ENCODE assay signal across 10 cellular contexts in the genomic region with DNA sequence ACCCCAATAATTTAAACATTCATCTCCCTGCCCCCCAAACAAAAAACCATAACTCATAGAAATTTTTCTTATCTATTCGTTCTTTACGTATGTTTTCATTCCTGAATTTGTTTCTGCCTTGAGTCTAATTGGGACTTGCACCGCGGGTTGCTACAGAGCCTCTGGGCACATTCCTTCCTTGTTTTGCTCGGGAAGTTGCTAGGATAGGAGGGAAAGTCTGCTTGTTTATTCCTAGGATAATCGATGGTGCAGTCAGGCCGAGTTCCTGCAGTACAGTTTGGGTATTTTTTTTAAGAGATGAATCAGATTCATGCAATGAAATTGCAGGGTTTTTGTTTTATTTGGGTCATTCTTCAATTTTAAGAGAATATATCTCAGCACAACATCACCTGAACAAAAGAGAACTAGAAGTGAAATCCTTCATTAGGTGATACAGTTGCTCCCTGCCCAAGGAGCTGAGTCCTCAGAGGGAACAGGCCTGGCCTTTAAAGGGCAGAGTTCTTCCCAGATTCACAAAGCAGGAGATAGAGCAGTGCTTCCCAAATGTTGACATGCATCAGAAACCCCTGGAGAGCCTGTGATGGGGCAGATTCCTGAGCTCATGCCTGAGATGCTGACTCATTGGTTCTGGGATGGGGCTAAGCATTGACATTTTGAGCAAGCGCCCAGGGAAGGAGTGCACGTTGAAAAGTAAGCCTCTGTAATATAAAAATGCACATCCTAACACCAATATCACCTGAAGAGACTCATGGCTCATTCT.
DNase-seq lines count a peak whose midpoint lies in the region; ATAC-seq, FAIRE-seq and TF ChIP-seq lines count a peak whose summit lies in the region.
"Had no signal": no experiment of that assay in that cellular context is flagged by ENCODE, and none has a peak within 500 bp of the region (broad histone marks: within the 10 kb centered on the region; RNA-seq: fewer than 3 reads in every experiment).

No MANE protein-coding gene starts in this region.

- FAIRE-seq in urothelium cell line (lab: Jason Lieb, UNC): no peak

- no peaks in the 10 kb centered on the region for H3K27me3 Mint-ChIP-seq in T-helper 17 cell

- H3K27ac ChIP-seq in HUES48 (ENCODE audit: low read depth, low read length): peak overlapping the region; percentile 95

- no peak overlapping the region for H3K27ac Mint-ChIP-seq in T-helper 17 cell

- no peaks in the 10 kb centered on the region for H3K36me3 ChIP-seq in HUES48 (ENCODE audit: control insufficient read depth, insufficient read depth, low read length)

- peaks cover 59% of the 10 kb centered on the region for H3K4me1 ChIP-seq in HUES48 (ENCODE audit: control insufficient read depth, insufficient read depth, low read length)

- peak overlapping the region; percentile 59 for H3K9ac ChIP-seq in HUES48 (ENCODE audit: low read depth, low read length)

- DNase-seq in cardiac fibroblast (ENCODE audit: low read depth in 2 of 2): peak; percentile 62 to 79
- DNase-seq in islet precursor cell: peak; percentile 86
- peak; percentile 28 for DNase-seq in urothelium cell line (ENCODE audit: low spot score)
- no peak for DNase-seq in DMS153 (lab: John Stamatoyannopoulos, UW)
- DNase-seq in T-helper 17 cell: no peak
- DNase-seq in NCI-H1105 treated with DMSO at 0.1 percent for 48 hours (lab: John Stamatoyannopoulos, UW): no peak
- no peak for DNase-seq in DMS79 (lab: John Stamatoyannopoulos, UW)
- DNase-seq: left cardiac atrium, NCI-H69 had no signal

- TF ChIP-seq CTCF in cardiac fibroblast (IDR thresholded peaks at IDR 0.05; ENCODE audit: low read depth, low read length): no peak

- H3K27me3 ChIP-seq in HUES48 (ENCODE audit: control insufficient read depth, insufficient read depth, low read length): no peaks in the 10 kb centered on the region

- no peak for ATAC-seq in T-helper 17 cell

- H3K4me1 Mint-ChIP-seq in T-helper 17 cell: no peaks in the 10 kb centered on the region

- H3K9me3 ChIP-seq in HUES48 (ENCODE audit: control insufficient read depth, insufficient read depth, low read length) (peaks cover 17% of the 10 kb centered on the region), T-helper 17 cell (ENCODE audit: control insufficient read depth, low read length, poor library complexity, severe bottlenecking) (no peaks in the 10 kb centered on the region)

- no peaks in the 10 kb centered on the region for H3K36me3 Mint-ChIP-seq in T-helper 17 cell (ENCODE audit: low read depth)

- no peak overlapping the region for H3K4me3 Mint-ChIP-seq in T-helper 17 cell

- H3K4me3 ChIP-seq in HUES48 (ENCODE audit: low read depth, low read length): peak overlapping the region; percentile 41
- H3K4me3 ChIP-seq in cardiac fibroblast (replicated peaks in 1 of 2; ENCODE audit: low read depth in 2 of 2, low read length in 2 of 2): no peak overlapping the region

Comparison
In these comparisons a context has a peak if more than half of its experiments do, and no peak if none do; other contexts are left out.
1. DNase-seq: peak in cardiac fibroblast (2 of 2), islet precursor cell (single experiment) and urothelium cell line (single experiment); none in DMS153 (single experiment), T-helper 17 cell (0 of 3), NCI-H1105 treated with DMSO at 0.1 percent for 48 hours (single experiment) and DMS79 (single experiment).